8 cellular contexts compared by ENCODE assay signal in the genomic region with DNA sequence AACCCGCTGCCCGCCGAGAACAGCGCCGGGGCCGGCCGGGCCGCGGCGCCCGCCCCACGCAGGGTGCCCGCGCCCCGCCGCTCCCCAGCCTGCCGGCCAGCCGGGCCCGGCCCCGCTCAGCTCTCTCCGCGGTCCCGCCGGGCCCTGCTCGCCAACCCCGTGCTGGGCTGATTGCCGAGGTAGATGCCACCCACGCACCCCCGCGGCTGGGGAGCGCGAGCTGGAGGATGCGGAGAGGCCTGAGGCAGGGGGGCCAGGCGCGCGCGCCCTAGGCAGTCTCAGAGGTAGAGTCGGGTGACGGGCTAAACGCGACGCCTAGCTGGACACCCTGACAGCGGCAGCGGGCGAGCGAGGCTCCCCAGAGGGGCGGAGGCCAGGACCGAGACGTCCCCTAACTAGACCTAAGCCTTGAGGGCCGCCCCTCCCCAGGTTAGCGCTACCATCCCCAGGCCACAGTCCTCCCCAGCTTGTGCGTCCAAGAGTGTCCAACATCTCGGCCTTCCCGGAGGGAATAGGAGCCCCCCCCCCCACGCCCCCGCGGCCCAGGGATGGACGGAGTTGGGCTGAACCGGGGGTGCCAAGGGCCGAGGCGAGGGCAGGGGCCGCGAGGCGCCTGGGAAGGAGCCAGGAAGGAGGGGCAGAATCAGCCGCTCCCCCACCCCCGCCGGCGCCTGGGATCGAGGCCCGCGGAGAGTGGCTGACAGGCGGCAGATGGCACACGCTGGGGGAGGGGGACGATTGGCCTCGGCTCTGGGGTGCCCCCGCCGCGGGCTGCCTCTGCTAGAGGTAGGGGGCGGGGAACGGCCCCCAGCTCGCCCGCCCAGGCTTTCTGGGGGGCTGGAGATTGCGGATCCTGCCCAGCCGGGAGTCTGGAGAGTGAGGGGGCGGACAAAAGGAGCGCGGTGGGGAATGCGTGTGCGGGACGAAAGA. TPM values are rescaled to one million over a fixed set of nuclear protein-coding genes. Genes with fewer than 3 reads are reported as not detected.
DNase-seq lines count a peak whose midpoint lies in the region; ATAC-seq and TF ChIP-seq lines count a peak whose summit lies in the region.

No MANE protein-coding gene starts in this region.

- TF ChIP-seq CTCF in glutamatergic neuron (IDR thresholded peaks at IDR 0.05; ENCODE audit: partially characterized antibody, unreplicated experiment) (no peak), osteocyte (IDR thresholded peaks at IDR 0.05) (no peak)

- H3K4me3 Mint-ChIP-seq in glutamatergic neuron (ENCODE audit: unreplicated experiment): no peak overlapping the region
- peak overlapping the region; percentile 66 for H3K4me3 Mint-ChIP-seq in osteocyte (ENCODE audit: unreplicated experiment)

- peaks cover 14% of the 10 kb centered on the region for H3K27me3 Mint-ChIP-seq in glutamatergic neuron (ENCODE audit: unreplicated experiment)
- peaks cover 5% of the 10 kb centered on the region for H3K27me3 Mint-ChIP-seq in osteocyte (ENCODE audit: unreplicated experiment)

- H3K27ac Mint-ChIP-seq in glutamatergic neuron (ENCODE audit: unreplicated experiment) (no peak overlapping the region), osteocyte (ENCODE audit: unreplicated experiment) (no peak overlapping the region)

- peak; percentile 47 for DNase-seq in NCI-H1092 treated with DMSO at 0.1 percent for 48 hours (lab: John Stamatoyannopoulos, UW)
- no peak for DNase-seq in NCI-H1092 (lab: John Stamatoyannopoulos, UW)
- DNase-seq in activated T-cell treated with anti-CD3 and anti-CD28 coated beads for 4 hours: peak; percentile 52
- DNase-seq in glutamatergic neuron: peak; percentile 70
- no peak for DNase-seq in osteocyte (ENCODE audit: extremely low spot score, unreplicated experiment)
- no peak for DNase-seq in activated gamma-delta T cell treated with Interleukin-2 at 50 U/mL for 16 hours
- DNase-seq in NCI-H2081 treated with DMSO at 0.1 percent for 48 hours (lab: John Stamatoyannopoulos, UW): no peak

- H3K36me3 Mint-ChIP-seq in glutamatergic neuron (ENCODE audit: unreplicated experiment): no peaks in the 10 kb centered on the region
- H3K36me3 Mint-ChIP-seq in osteocyte (ENCODE audit: unreplicated experiment): peaks cover 2% of the 10 kb centered on the region

- no peak for ATAC-seq in GM19397 (IDR thresholded peaks at IDR 0.05; ENCODE audit: unreplicated experiment)

- peaks cover 15% of the 10 kb centered on the region for H3K4me1 Mint-ChIP-seq in glutamatergic neuron (ENCODE audit: low read depth, unreplicated experiment)
- H3K4me1 Mint-ChIP-seq in osteocyte (ENCODE audit: unreplicated experiment): peaks cover 35% of the 10 kb centered on the region

- peaks cover 18% of the 10 kb centered on the region for H3K9me3 Mint-ChIP-seq in glutamatergic neuron (ENCODE audit: unreplicated experiment)
- H3K9me3 Mint-ChIP-seq in osteocyte (ENCODE audit: unreplicated experiment): no peaks in the 10 kb centered on the region

RNA-seq across cellular contexts. Expression of a gene that starts 2.6 kb away (rescaled TPM):
- total RNA-seq in glutamatergic neuron (ENCODE audit: unreplicated experiment) (149 TPM), osteocyte (25.1 and 26.5 TPM in 2 replicates)

Comparison
In these comparisons a context has a peak if more than half of its experiments do, and no peak if none do; other contexts are left out.
1. DNase-seq: peak in NCI-H1092 treated with DMSO at 0.1 percent for 48 hours (single experiment), activated T-cell treated with anti-CD3 and anti-CD28 coated beads for 4 hours (single experiment) and glutamatergic neuron (single experiment); none in NCI-H1092 (single experiment), osteocyte (single experiment), activated gamma-delta T cell treated with Interleukin-2 at 50 U/mL for 16 hours (single experiment) and NCI-H2081 treated with DMSO at 0.1 percent for 48 hours (single experiment).